ENCODE assay signal across 14 cellular contexts in genomic region chr9:127162567-127163365, GRCh38. TPM values are rescaled to one million over a fixed set of nuclear protein-coding genes. Genes with fewer than 3 reads are reported as not detected.
DNase-seq lines count a peak whose midpoint lies in the region; ATAC-seq, FAIRE-seq and TF ChIP-seq lines count a peak whose summit lies in the region.
"Had no signal": no experiment of that assay in that cellular context is flagged by ENCODE, and none has a peak within 500 bp of the region (broad histone marks: within the 10 kb centered on the region; RNA-seq: fewer than 3 reads in every experiment).

No MANE protein-coding gene starts in this region.

- H3K9me3 ChIP-seq in A549 (no peaks in the 10 kb centered on the region), astrocyte (ENCODE audit: insufficient read depth, low read depth, low read length) (no peaks in the 10 kb centered on the region), tibial nerve (no peaks in the 10 kb centered on the region)
- H3K9me3 ChIP-seq: BE2C had no signal

- FAIRE-seq in A549 (lab: Jason Lieb, UNC) (no peak), astrocyte (lab: Jason Lieb, UNC) (no peak)
- FAIRE-seq: frontal cortex had no signal

- H3K36me3 ChIP-seq in astrocyte (ENCODE audit: insufficient read depth, low read length) (no peaks in the 10 kb centered on the region), tibial nerve (peaks cover 0 to 2% (median 0%) of the 10 kb centered on the region in 3 donors)
- H3K36me3 ChIP-seq: BE2C had no signal

- TF ChIP-seq RAD21 in A549 (conservative IDR thresholded peaks at IDR 0.05 in 1 of 2, IDR thresholded peaks at IDR 0.05 in 1 of 2), result no peak

- H3K36me3 Mint-ChIP-seq in astrocyte (ENCODE audit: low read depth, unreplicated experiment), result no peaks in the 10 kb centered on the region

- no peak for TF ChIP-seq EP300 in A549 (IDR thresholded peaks at IDR 0.05)
- TF ChIP-seq EP300 in tibial nerve (IDR thresholded peaks at IDR 0.05), result no peak

- no peak overlapping the region for H3K4me3 ChIP-seq in A549
- H3K4me3 ChIP-seq in astrocyte (ENCODE audit: insufficient read depth, low read depth, low read length), result no peak overlapping the region
- H3K4me3 ChIP-seq in tibial nerve, result no peak overlapping the region

- H3K4me1 ChIP-seq in A549 (peaks cover 31% of the 10 kb centered on the region), astrocyte (ENCODE audit: insufficient read depth, low read length) (peaks cover 26% of the 10 kb centered on the region), tibial nerve (peaks cover 0 to 18% (median 2%) of the 10 kb centered on the region in 4 donors)

- no peaks in the 10 kb centered on the region for H3K79me2 ChIP-seq in astrocyte (ENCODE audit: insufficient read depth, low read length)

- peaks cover 11% of the 10 kb centered on the region for H3K27me3 Mint-ChIP-seq in astrocyte (ENCODE audit: low read depth, unreplicated experiment)

- CTCF ChIA-PET in A549 (lab: Yijun Ruan, JAX), result interaction anchor here (1.3 to 5.6 kb wide), 3 partner anchors 21 to 222 kb away, joined by 5 to 23 read pairs (median 22); no protein-coding TSS in a partner anchor

- H3K9ac ChIP-seq in astrocyte (ENCODE audit: low read length), result no peak overlapping the region

- peaks cover 30% of the 10 kb centered on the region for H3K4me1 Mint-ChIP-seq in astrocyte (ENCODE audit: low read depth, unreplicated experiment)

- H4K20me1 ChIP-seq in astrocyte (ENCODE audit: insufficient read depth, low read length), result no peaks in the 10 kb centered on the region

- H2AFZ ChIP-seq in astrocyte (ENCODE audit: low read depth, low read length), result no peak overlapping the region

- 84% methylated on average over 7 of the region's 7 CpGs for WGBS in A549 (ENCODE audit: missing lambda C conversion rate)
- 86 to 88% methylated on average over 7 of the region's 7 CpGs for WGBS in tibial nerve, 2 donors

- POLR2A ChIA-PET in A549 (lab: Yijun Ruan, JAX), result no interaction called here

- H3K4me3 Mint-ChIP-seq in astrocyte (ENCODE audit: unreplicated experiment), result no peak overlapping the region
- H3K4me3 Mint-ChIP-seq: dendritic cell treated with granulocyte-macrophage colony-stimulating factor and Interleukin-4, amounts not matched to agents 40 ng/mL and 50 ng/mL, for 4 days; naive thymus-derived CD8-positive, alpha-beta T cell had no signal

- TF ChIP-seq CTCF in A549 (IDR thresholded peaks at IDR 0.05) (no peak), astrocyte (IDR thresholded peaks at IDR 0.05; ENCODE audit: insufficient read depth, low read depth, low read length) (no peak), GM10266 (IDR thresholded peaks at IDR 0.05; ENCODE audit: control insufficient read depth, insufficient read depth, low read depth, missing control alignments) (no peak), tibial nerve (IDR thresholded peaks at IDR 0.05) (no peak)

- H3K9me3 Mint-ChIP-seq in astrocyte (ENCODE audit: unreplicated experiment), result no peaks in the 10 kb centered on the region
- H3K9me3 Mint-ChIP-seq: dendritic cell treated with granulocyte-macrophage colony-stimulating factor and Interleukin-4, amounts not matched to agents 40 ng/mL and 50 ng/mL, for 4 days; naive thymus-derived CD8-positive, alpha-beta T cell had no signal

- no peak for TF ChIP-seq POLR2A in A549 (IDR thresholded peaks at IDR 0.05; ENCODE audit: low read length)
- TF ChIP-seq POLR2A in tibial nerve (IDR thresholded peaks at IDR 0.05), result no peak

- H3K4me2 ChIP-seq in A549, result peak overlapping the region; percentile 21; the same call in 1 of the 3 replicates
- H3K4me2 ChIP-seq in astrocyte (ENCODE audit: low read length), result peak overlapping the region; percentile 21

- DNase-seq in A549 (ENCODE audit: low read depth in 1 of 2, low spot score in 1 of 2) (no peak), HT1080 (ENCODE audit: low read depth) (peak; percentile 35), astrocyte (ENCODE audit: low read depth) (no peak), occipital lobe (lab: John Stamatoyannopoulos, UW) (peak; percentile 28), GM10266 (ENCODE audit: extremely low spot score) (no peak), tibial nerve (ENCODE audit: low spot score in 2 of 2) (no peak), H4 (ENCODE audit: low spot score) (no peak)
- DNase-seq: BE2C; GDM1; naive thymus-derived CD8-positive, alpha-beta T cell; NCI-H2107 had no signal

- no peak for ATAC-seq in A549
- ATAC-seq in HG03439 (IDR thresholded peaks at IDR 0.05; ENCODE audit: unreplicated experiment), result no peak
- ATAC-seq: naive thymus-derived CD8-positive, alpha-beta T cell had no signal

- peak overlapping the region; percentile 75 for H3K27ac Mint-ChIP-seq in astrocyte (ENCODE audit: unreplicated experiment)

- H3K27ac ChIP-seq in A549, result peak overlapping the region in 1 of 2 experiments; percentile 45; a peak in 2 of 6 replicates
- no peak overlapping the region for H3K27ac ChIP-seq in astrocyte (ENCODE audit: low read depth, low read length)
- H3K27ac ChIP-seq in tibial nerve, result no peak overlapping the region

- H3K27me3 ChIP-seq in astrocyte (ENCODE audit: insufficient read depth, low read length) (no peaks in the 10 kb centered on the region), tibial nerve (no peaks in the 10 kb centered on the region)
- H3K27me3 ChIP-seq: BE2C had no signal

TF ChIP-seq in A549, 52 proteins besides CTCF, POLR2A, EP300 and RAD21 (continues in another document):
- no peak for TF ChIP-seq HEYL (CRISPR knock-in tag; IDR thresholded peaks at IDR 0.05)
- no peak for TF ChIP-seq JUN (IDR thresholded peaks at IDR 0.05)
- no peak for TF ChIP-seq ELK1 (IDR thresholded peaks at IDR 0.05; ENCODE audit: low read depth, low read length)
- TF ChIP-seq HOXA7 (CRISPR knock-in tag; IDR thresholded peaks at IDR 0.05), result no peak
- TF ChIP-seq RARB (CRISPR knock-in tag; IDR thresholded peaks at IDR 0.05), result no peak
- TF ChIP-seq CBX2 (IDR thresholded peaks at IDR 0.05; ENCODE audit: borderline replicate concordance, low read depth), result no peak
- TF ChIP-seq MAZ (IDR thresholded peaks at IDR 0.05; ENCODE audit: borderline replicate concordance, low read depth, low read length), result no peak
- TF ChIP-seq PBX3 (IDR thresholded peaks at IDR 0.05), result no peak
- TF ChIP-seq ZC3H11A (IDR thresholded peaks at IDR 0.05), result no peak
- no peak for TF ChIP-seq POLR2AphosphoS2 (conservative IDR thresholded peaks at IDR 0.05; ENCODE audit: low read length)
- TF ChIP-seq BCL3 (IDR thresholded peaks at IDR 0.05), result no peak
- no peak for TF ChIP-seq NPAS2 (CRISPR knock-in tag; IDR thresholded peaks at IDR 0.05; ENCODE audit: borderline replicate concordance)
- TF ChIP-seq GATA3 (IDR thresholded peaks at IDR 0.05; ENCODE audit: borderline replicate concordance), result no peak
- no peak for TF ChIP-seq FOSB (CRISPR knock-in tag; IDR thresholded peaks at IDR 0.05)

RNA-seq across cellular contexts. Expression of gene ANGPTL2, which starts 40.3 kb away (rescaled TPM):
- polyA plus RNA-seq in A549 (2011; rRNA removed) (0.06 and 0.15 TPM in 2 replicates), A549 (2017; fragmentation: RNase III; extraction: RNeasy Plus Mini Kit Qiagen cat#74134 plus additional on column Dnase treatment) (not detected in 3 replicates)
- 0.01 TPM in 1 of 2 replicates, not detected in the other for polyA plus RNA-seq in A549 (2012; cell fraction: cytosol; rRNA removed)
- 0.02 TPM in 1 of 2 replicates, not detected in the other for polyA plus RNA-seq in A549 (2012; cell fraction: nucleus; rRNA removed)
- 0.15 TPM in 1 of 2 replicates, not detected in the other for polyA minus RNA-seq in A549 (2011; rRNA and poly(A)+ RNA removed)
- 5.0 and 5.2 TPM in 2 replicates for total RNA-seq in HT1080 (2014; rRNA removed; shearing (Covaris generic))
- 0.16 and 0.37 TPM in 2 replicates for polyA plus RNA-seq in HT1080 (2015; cell fraction: cytosol; rRNA removed)
- 0.36 and 0.94 TPM in 2 replicates for polyA plus RNA-seq in HT1080 (2015; cell fraction: nucleus; rRNA removed)
- total RNA-seq in astrocyte (17.5 and 21.3 TPM in 2 replicates), occipital lobe (2.7 TPM), tibial nerve (10 to 100 TPM; 34.5 to 64.1 (median 47.1) TPM)
- total RNA-seq in H4 (2014; rRNA removed; shearing (Covaris generic)), result 8.8 and 13.9 TPM in 2 replicates
- total RNA-seq: naive thymus-derived CD8-positive, alpha-beta T cell had no signal
- polyA plus RNA-seq: naive thymus-derived CD8-positive, alpha-beta T cell had no signal

Comparison
In these comparisons a context has a peak if more than half of its experiments do, and no peak if none do; other contexts are left out.
1. DNase-seq: peak in HT1080 (single experiment) and occipital lobe (single experiment); none in A549 (0 of 2), astrocyte (single experiment), GM10266 (single experiment), tibial nerve (0 of 2) and H4 (single experiment).